ENCODE assay signal across 36 cellular contexts in the genomic region with DNA sequence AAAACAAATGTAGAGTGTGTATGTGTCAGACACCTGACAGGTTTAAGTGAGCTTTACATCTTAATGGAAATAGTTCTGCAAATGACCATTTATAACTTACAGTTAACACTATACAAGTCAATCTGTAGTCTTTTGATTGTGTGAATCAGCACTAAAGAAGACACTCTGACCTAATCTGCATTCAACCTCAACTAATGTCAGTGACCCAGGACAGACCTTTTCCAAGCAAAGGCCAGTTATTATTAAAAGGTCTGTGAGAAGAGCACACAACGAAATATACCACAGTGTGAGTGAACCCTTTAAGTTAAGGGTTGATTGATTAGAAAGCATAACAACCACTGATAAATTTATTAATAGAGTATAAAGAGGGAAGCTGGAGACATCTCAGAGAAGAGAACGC.
"Had no signal": no experiment of that assay in that cellular context is flagged by ENCODE, and none has a peak within 500 bp of the region (broad histone marks: within the 10 kb centered on the region; RNA-seq: fewer than 3 reads in every experiment).

No MANE protein-coding gene starts in this region.

- H3K9me3 ChIP-seq: ascending aorta had no signal

- ATAC-seq: activated CD8-positive, alpha-beta T cell treated with anti-CD3 and anti-CD28 coated beads for 36 hours; activated naive CD8-positive, alpha-beta T cell treated with anti-CD3 and anti-CD28 coated beads, Interleukin-2, amount 50 U/mL, for 24 hours; activated T-cell treated with anti-CD3 and anti-CD28 coated beads, Interleukin-2, amount 50 U/mL, for 4 hours; activated T-cell treated with anti-CD3 and anti-CD28 coated beads, Interleukin-2, amount 50 U/mL, for 72 hours had no signal

- H3K4me3 Mint-ChIP-seq: activated B cell treated with CpG ODN at 0.5 μM for 24 hours; activated CD4-positive, alpha-beta memory T cell treated with anti-CD3 and anti-CD28 coated beads for 36 hours; activated CD4-positive, alpha-beta T cell treated with anti-CD3 and anti-CD28 coated beads, Interleukin-2, amount 10 ng/mL, durations not matched to agents 24 days and 14 days; activated CD8-positive, alpha-beta T cell treated with anti-CD3 and anti-CD28 coated beads for 36 hours; activated naive CD4-positive, alpha-beta T cell treated with anti-CD3 and anti-CD28 coated beads, Interleukin-2, amount 10 ng/mL, durations not matched to agents 7 days and 5 days; activated naive CD4-positive, alpha-beta T cell treated with anti-CD3 and anti-CD28 coated beads, Interleukin-2, amount 50 U/mL, for 24 hours; activated naive CD8-positive, alpha-beta T cell; activated naive CD8-positive, alpha-beta T cell treated with anti-CD3 and anti-CD28 coated beads, Interleukin-2, amount 10 ng/mL, durations not matched to agents 7 days and 5 days; activated naive CD8-positive, alpha-beta T cell treated with anti-CD3 and anti-CD28 coated beads, Interleukin-2, amount 50 U/mL, for 24 hours; activated T-cell treated with anti-CD3 and anti-CD28 coated beads, Interleukin-2, amount 50 U/mL, for 4 hours; activated T-cell treated with anti-CD3 and anti-CD28 coated beads, Interleukin-2, amount 50 U/mL, for 72 hours; brain; central memory CD8-positive, alpha-beta T cell; T-helper 1 cell treated with Interleukin-12 subunit alpha and Interleukin-12 subunit beta and Interleukin-4 antibody, amounts not matched to agents 30 μg/mL and 1 μg/mL, for 36 hours; T-helper 2 cell treated with Interferon-gamma antibody and Interleukin-4, amounts not matched to agents 5 μg/mL and 100 μg/mL, for 36 hours had no signal

- H3K27me3 ChIP-seq: ascending aorta, cardiac muscle cell had no signal

- H3K27me3 Mint-ChIP-seq: activated B cell treated with CpG ODN at 0.5 μM for 24 hours; activated CD4-positive, alpha-beta memory T cell treated with anti-CD3 and anti-CD28 coated beads for 36 hours; activated CD4-positive, alpha-beta T cell treated with anti-CD3 and anti-CD28 coated beads, Interleukin-2, amount 10 ng/mL, durations not matched to agents 24 days and 14 days; activated naive CD4-positive, alpha-beta T cell treated with anti-CD3 and anti-CD28 coated beads, Interleukin-2, amount 10 ng/mL, durations not matched to agents 7 days and 5 days; activated naive CD4-positive, alpha-beta T cell treated with anti-CD3 and anti-CD28 coated beads, Interleukin-2, amount 50 U/mL, for 24 hours; activated naive CD8-positive, alpha-beta T cell treated with anti-CD3 and anti-CD28 coated beads, Interleukin-2, amount 10 ng/mL, durations not matched to agents 7 days and 5 days; activated naive CD8-positive, alpha-beta T cell treated with anti-CD3 and anti-CD28 coated beads, Interleukin-2, amount 50 U/mL, for 24 hours; brain; central memory CD8-positive, alpha-beta T cell had no signal

- H3K27ac Mint-ChIP-seq: activated B cell treated with CpG ODN at 0.5 μM for 24 hours; activated CD4-positive, alpha-beta memory T cell treated with anti-CD3 and anti-CD28 coated beads for 36 hours; activated CD4-positive, alpha-beta T cell treated with anti-CD3 and anti-CD28 coated beads, Interleukin-2, amount 10 ng/mL, durations not matched to agents 24 days and 14 days; activated CD8-positive, alpha-beta T cell treated with anti-CD3 and anti-CD28 coated beads for 36 hours; activated naive CD4-positive, alpha-beta T cell treated with anti-CD3 and anti-CD28 coated beads, Interleukin-2, amount 10 ng/mL, durations not matched to agents 7 days and 5 days; activated naive CD4-positive, alpha-beta T cell treated with anti-CD3 and anti-CD28 coated beads, Interleukin-2, amount 50 U/mL, for 24 hours; activated naive CD8-positive, alpha-beta T cell; activated naive CD8-positive, alpha-beta T cell treated with anti-CD3 and anti-CD28 coated beads, Interleukin-2, amount 10 ng/mL, durations not matched to agents 7 days and 5 days; activated naive CD8-positive, alpha-beta T cell treated with anti-CD3 and anti-CD28 coated beads, Interleukin-2, amount 50 U/mL, for 24 hours; activated T-cell treated with anti-CD3 and anti-CD28 coated beads, Interleukin-2, amount 50 U/mL, for 72 hours; activated T-helper 2 cell treated with anti-CD3 and anti-CD28 coated beads, Interferon-gamma antibody, Interleukin-2, Interleukin-4, amounts not matched to agents 10 μg/mL and 5 μg/mL and 100 μg/mL, durations not matched to agents 14 hours and 24 hours and 36 hours; T-helper 1 cell treated with Interleukin-12 subunit alpha and Interleukin-12 subunit beta and Interleukin-4 antibody, amounts not matched to agents 30 μg/mL and 1 μg/mL, for 36 hours; T-helper 2 cell treated with Interferon-gamma antibody and Interleukin-4, amounts not matched to agents 5 μg/mL and 100 μg/mL, for 36 hours had no signal

- H3K27ac ChIP-seq: ascending aorta, cardiac muscle cell, VCaP had no signal

- H3K9me3 Mint-ChIP-seq: activated B cell treated with CpG ODN at 0.5 μM for 24 hours; activated CD4-positive, alpha-beta memory T cell treated with anti-CD3 and anti-CD28 coated beads for 36 hours; activated CD4-positive, alpha-beta T cell treated with anti-CD3 and anti-CD28 coated beads, Interleukin-2, amount 10 ng/mL, durations not matched to agents 24 days and 14 days; activated CD8-positive, alpha-beta T cell treated with anti-CD3 and anti-CD28 coated beads for 36 hours; activated naive CD4-positive, alpha-beta T cell treated with anti-CD3 and anti-CD28 coated beads, Interleukin-2, amount 10 ng/mL, durations not matched to agents 7 days and 5 days; activated naive CD4-positive, alpha-beta T cell treated with anti-CD3 and anti-CD28 coated beads, Interleukin-2, amount 50 U/mL, for 24 hours; activated naive CD8-positive, alpha-beta T cell treated with anti-CD3 and anti-CD28 coated beads, Interleukin-2, amount 50 U/mL, for 24 hours; activated T-cell treated with anti-CD3 and anti-CD28 coated beads, Interleukin-2, amount 50 U/mL, for 72 hours; activated T-helper 2 cell treated with anti-CD3 and anti-CD28 coated beads, Interferon-gamma antibody, Interleukin-2, Interleukin-4, amounts not matched to agents 10 μg/mL and 5 μg/mL and 100 μg/mL, durations not matched to agents 14 hours and 24 hours and 36 hours; T-helper 2 cell treated with Interferon-gamma antibody and Interleukin-4, amounts not matched to agents 5 μg/mL and 100 μg/mL, for 36 hours had no signal

- H3K4me1 Mint-ChIP-seq: activated B cell treated with CpG ODN at 0.5 μM for 24 hours; activated CD4-positive, alpha-beta T cell treated with anti-CD3 and anti-CD28 coated beads, Interleukin-2, amount 10 ng/mL, durations not matched to agents 24 days and 14 days; activated naive CD4-positive, alpha-beta T cell treated with anti-CD3 and anti-CD28 coated beads, Interleukin-2, amount 10 ng/mL, durations not matched to agents 7 days and 5 days; activated naive CD4-positive, alpha-beta T cell treated with anti-CD3 and anti-CD28 coated beads, Interleukin-2, amount 50 U/mL, for 24 hours; activated naive CD8-positive, alpha-beta T cell treated with anti-CD3 and anti-CD28 coated beads, Interleukin-2, amount 10 ng/mL, durations not matched to agents 7 days and 5 days; activated naive CD8-positive, alpha-beta T cell treated with anti-CD3 and anti-CD28 coated beads, Interleukin-2, amount 50 U/mL, for 24 hours; brain; central memory CD8-positive, alpha-beta T cell had no signal

- H3K4me3 ChIP-seq: ascending aorta, cardiac muscle cell had no signal

- H3K36me3 Mint-ChIP-seq: activated CD4-positive, alpha-beta memory T cell treated with anti-CD3 and anti-CD28 coated beads for 36 hours; activated naive CD4-positive, alpha-beta T cell treated with anti-CD3 and anti-CD28 coated beads, Interleukin-2, amount 10 ng/mL, durations not matched to agents 7 days and 5 days; activated naive CD4-positive, alpha-beta T cell treated with anti-CD3 and anti-CD28 coated beads, Interleukin-2, amount 50 U/mL, for 24 hours; activated naive CD8-positive, alpha-beta T cell; activated naive CD8-positive, alpha-beta T cell treated with anti-CD3 and anti-CD28 coated beads, Interleukin-2, amount 10 ng/mL, durations not matched to agents 7 days and 5 days; brain had no signal

- DNase-seq: activated B cell treated with CpG ODN at 0.5 μM for 24 hours; activated CD4-positive, alpha-beta memory T cell treated with anti-CD3 and anti-CD28 coated beads for 36 hours; activated CD4-positive, alpha-beta T cell treated with anti-CD3 and anti-CD28 coated beads for 4 hours; activated CD4-positive, alpha-beta T cell treated with anti-CD3 and anti-CD28 coated beads, Interleukin-2, amount 10 ng/mL, durations not matched to agents 24 days and 14 days; activated CD4-positive, alpha-beta T cell treated with anti-CD3 and anti-CD28 coated beads, Interleukin-2, amount 50 U/mL, for 1 hour; activated CD4-positive, alpha-beta T cell treated with anti-CD3 and anti-CD28 coated beads, Interleukin-2, amount 50 U/mL, for 4 hours; activated CD4-positive, CD25-positive, alpha-beta regulatory T cell treated with anti-CD3 and anti-CD28 coated beads, Interleukin-2, amount 50 U/mL, for 72 hours; activated CD8-positive, alpha-beta memory T cell treated with anti-CD3 and anti-CD28 coated beads, Interleukin-2, amount 50 U/mL, for 4 hours; activated CD8-positive, alpha-beta T cell treated with anti-CD3 and anti-CD28 coated beads for 36 hours; activated effector memory CD4-positive, alpha-beta T cell treated with Interleukin-2 at 50 U/mL for 16 hours; activated gamma-delta T cell; activated naive CD4-positive, alpha-beta T cell treated with anti-CD3 and anti-CD28 coated beads, Interleukin-2, amount 10 ng/mL, durations not matched to agents 7 days and 5 days; activated naive CD4-positive, alpha-beta T cell treated with Interleukin-2 at 50 U/mL for 16 hours; activated naive CD8-positive, alpha-beta T cell treated with anti-CD3 and anti-CD28 coated beads, Interleukin-2, amount 10 ng/mL, durations not matched to agents 7 days and 5 days; activated naive CD8-positive, alpha-beta T cell treated with anti-CD3 and anti-CD28 coated beads, Interleukin-2, amount 50 U/mL, for 24 hours; activated T-cell treated with anti-CD3 and anti-CD28 coated beads for 4 hours; activated T-cell treated with anti-CD3 and anti-CD28 coated beads, Interleukin-2, amount 50 U/mL, for 1 hour; activated T-cell treated with anti-CD3 and anti-CD28 coated beads, Interleukin-2, amount 50 U/mL, for 4 hours; activated T-cell treated with anti-CD3 and anti-CD28 coated beads, Interleukin-2, amount 50 U/mL, for 72 hours; amygdala; anterior cingulate cortex; caudate nucleus; cerebellar nuclear complex; T-helper 1 cell; T-helper 2 cell; T-helper 9 cell had no signal

- H3K4me1 ChIP-seq: ascending aorta had no signal

- H3K36me3 ChIP-seq: ascending aorta, cardiac muscle cell had no signal
